Comparison of ENCODE assay signal across 22 cellular contexts in the genomic region with DNA sequence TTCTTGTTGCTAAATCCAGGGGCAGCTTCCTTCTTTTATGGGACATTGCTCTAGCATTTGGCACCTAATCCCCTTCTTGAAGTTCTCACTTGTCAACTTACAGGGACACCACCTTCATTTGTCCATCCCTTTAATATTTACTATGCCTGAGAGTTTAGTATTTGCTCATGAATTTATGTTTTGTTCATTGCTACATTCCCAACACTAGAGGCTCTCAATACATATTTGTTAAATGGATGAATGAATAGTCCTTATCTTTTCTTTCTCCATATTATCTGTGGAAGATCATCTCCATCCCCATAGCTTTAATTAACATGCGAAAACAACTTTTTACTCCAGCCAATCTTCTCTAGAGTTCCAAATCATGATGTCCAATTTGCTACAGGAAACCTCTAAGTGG. TPM values are rescaled to one million over a fixed set of nuclear protein-coding genes. Genes with fewer than 3 reads are reported as not detected.
DNase-seq lines count a peak whose midpoint lies in the region; ATAC-seq and TF ChIP-seq lines count a peak whose summit lies in the region.
"Had no signal": no experiment of that assay in that cellular context is flagged by ENCODE, and none has a peak within 500 bp of the region (broad histone marks: within the 10 kb centered on the region; RNA-seq: fewer than 3 reads in every experiment).

No MANE protein-coding gene starts in this region.

- no peaks in the 10 kb centered on the region for H3F3A ChIP-seq in SK-N-SH (replicated peaks; ENCODE audit: insufficient read depth)

- H3K4me2 ChIP-seq in SK-N-SH = no peak overlapping the region
- H3K4me2 ChIP-seq: KMS-11 had no signal

- H3K27ac ChIP-seq in SK-N-SH (ENCODE audit: low read depth in 2 of 2, low read length in 1 of 2) = no peak overlapping the region
- H3K27ac ChIP-seq: brain microvascular endothelial cell, coronary artery, KMS-11, tibial nerve had no signal

- H3K27me3 ChIP-seq in SK-N-SH (ENCODE audit: insufficient read depth) = no peaks in the 10 kb centered on the region
- H3K27me3 ChIP-seq: brain microvascular endothelial cell, tibial nerve had no signal

- H3K27me3 Mint-ChIP-seq in CD14-positive monocyte (ENCODE audit: low read depth in 3 of 3) = peaks cover 0 to 2% (median 1%) of the 10 kb centered on the region in 3 donors
- no peaks in the 10 kb centered on the region for H3K27me3 Mint-ChIP-seq in activated T-helper 1 cell treated with anti-CD3 and anti-CD28 coated beads, Interleukin-12 subunit alpha, Interleukin-12 subunit beta, Interleukin-2, Interleukin-4 antibody, amounts not matched to agents 30 ng/mL and 10 ng/mL and 1 ng/mL, durations not matched to agents 14 hours and 24 hours and 36 hours (ENCODE audit: insufficient read depth)

- no peaks in the 10 kb centered on the region for H3K9me3 ChIP-seq in SK-N-SH
- H3K9me3 ChIP-seq: tibial nerve had no signal

- peaks cover 93% of the 10 kb centered on the region for H3K79me2 ChIP-seq in SK-N-SH (ENCODE audit: insufficient read depth)

- peak overlapping the region in 5 of 7 donors; percentile 18 to 87 (median 61) for H3K27ac Mint-ChIP-seq in CD14-positive monocyte
- no peak overlapping the region for H3K27ac Mint-ChIP-seq in activated T-helper 1 cell treated with anti-CD3 and anti-CD28 coated beads, Interleukin-12 subunit alpha, Interleukin-12 subunit beta, Interleukin-2, Interleukin-4 antibody, amounts not matched to agents 30 ng/mL and 10 ng/mL and 1 ng/mL, durations not matched to agents 14 hours and 24 hours and 36 hours
- H3K27ac Mint-ChIP-seq: T-helper 1 cell treated with Interleukin-12 subunit alpha and Interleukin-12 subunit beta and Interleukin-4 antibody, amounts not matched to agents 30 μg/mL and 1 μg/mL, for 36 hours had no signal

- DNase-seq in AG04449 (ENCODE audit: low read depth, low spot score) (no peak), CD14-positive monocyte (ENCODE audit: low spot score) (no peak), SK-N-SH (no peak), fibroblast of villous mesenchyme (ENCODE audit: low read depth) (no peak), NCI-H446 treated with DMSO at 0.1 percent for 48 hours (lab: John Stamatoyannopoulos, UW) (no peak), NCI-H1417 treated with DMSO at 0.1 percent for 48 hours (lab: John Stamatoyannopoulos, UW) (no peak)
- no peak for DNase-seq in activated T-helper 1 cell treated with anti-CD3 and anti-CD28 coated beads, Interleukin-12 subunit alpha, Interleukin-12 subunit beta, Interleukin-2, Interleukin-4 antibody, amounts not matched to agents 30 ng/mL and 10 ng/mL and 1 ng/mL, durations not matched to agents 14 hours and 24 hours and 36 hours (ENCODE audit: low spot score)
- DNase-seq: activated CD4-positive, alpha-beta T cell treated with anti-CD3 and anti-CD28 coated beads, Interleukin-2, amount 50 U/mL, for 1 hour; activated effector memory CD4-positive, alpha-beta T cell treated with anti-CD3 and anti-CD28 coated beads, Interleukin-2, amount 50 U/mL, for 16 hours; brain microvascular endothelial cell; hypothalamus; left ventricle myocardium superior; NCI-H1048; NCI-H446; stimulated activated CD4-positive, alpha-beta T cell treated with anti-CD3 and anti-CD28 coated beads, Interleukin-4, amount 100 ng/mL, for 1 hour; stimulated activated naive CD8-positive, alpha-beta T cell treated with anti-CD3 and anti-CD28 coated beads, Interleukin-15, Interleukin-2, amounts not matched to agents 100 U/mL and 50 U/mL, for 24 hours had no signal

- H3K4me1 Mint-ChIP-seq in CD14-positive monocyte = peaks cover 48% of the 10 kb centered on the region
- H3K4me1 Mint-ChIP-seq in activated T-helper 1 cell treated with anti-CD3 and anti-CD28 coated beads, Interleukin-12 subunit alpha, Interleukin-12 subunit beta, Interleukin-2, Interleukin-4 antibody, amounts not matched to agents 30 ng/mL and 10 ng/mL and 1 ng/mL, durations not matched to agents 14 hours and 24 hours and 36 hours (ENCODE audit: low read depth) = peaks cover 27% of the 10 kb centered on the region

- H3K4me3 Mint-ChIP-seq in CD14-positive monocyte = no peak overlapping the region
- no peak overlapping the region for H3K4me3 Mint-ChIP-seq in activated T-helper 1 cell treated with anti-CD3 and anti-CD28 coated beads, Interleukin-12 subunit alpha, Interleukin-12 subunit beta, Interleukin-2, Interleukin-4 antibody, amounts not matched to agents 30 ng/mL and 10 ng/mL and 1 ng/mL, durations not matched to agents 14 hours and 24 hours and 36 hours
- H3K4me3 Mint-ChIP-seq: T-helper 1 cell treated with Interleukin-12 subunit alpha and Interleukin-12 subunit beta and Interleukin-4 antibody, amounts not matched to agents 30 μg/mL and 1 μg/mL, for 36 hours had no signal

- no peak for ATAC-seq in HG03442 (IDR thresholded peaks at IDR 0.05; ENCODE audit: unreplicated experiment)
- ATAC-seq: left ventricle myocardium superior; stimulated activated naive CD8-positive, alpha-beta T cell treated with anti-CD3 and anti-CD28 coated beads, Interleukin-15, Interleukin-2, amounts not matched to agents 100 U/mL and 50 U/mL, for 24 hours had no signal

- peaks cover 4 to 8% of the 10 kb centered on the region in 2 donors for H3K36me3 Mint-ChIP-seq in CD14-positive monocyte
- peaks cover 9% of the 10 kb centered on the region for H3K36me3 Mint-ChIP-seq in activated T-helper 1 cell treated with anti-CD3 and anti-CD28 coated beads, Interleukin-12 subunit alpha, Interleukin-12 subunit beta, Interleukin-2, Interleukin-4 antibody, amounts not matched to agents 30 ng/mL and 10 ng/mL and 1 ng/mL, durations not matched to agents 14 hours and 24 hours and 36 hours (ENCODE audit: low read depth)

- 95% methylated on average over 1 of the region's 1 CpG for WGBS in SK-N-SH (ENCODE audit: low lambda C conversion rate)

- CTCF ChIA-PET in AG04449 (lab: Yijun Ruan, JAX) (interaction anchor here (0.8 to 2.8 kb wide), 7 partner anchors 13 to 75 kb away, joined by 3 to 8 read pairs (median 6); no protein-coding TSS in a partner anchor), SK-N-SH (lab: Yijun Ruan, JAX) (interaction anchor here (1.1 to 1.2 kb wide), 2 partner anchors 21 to 152 kb away, joined by 3 read pairs; no protein-coding TSS in a partner anchor)

- peaks cover 12 to 15% of the 10 kb centered on the region in 2 experiments for H3K36me3 ChIP-seq in SK-N-SH (replicated peaks in 1 of 2; ENCODE audit: control insufficient read depth in 1 of 2, insufficient read depth in 2 of 2, low read length in 1 of 2)
- H3K36me3 ChIP-seq: brain microvascular endothelial cell, tibial nerve had no signal

- no peak for TF ChIP-seq EP300 in SK-N-SH (IDR thresholded peaks at IDR 0.05; ENCODE audit: borderline replicate concordance in 1 of 2, low read depth in 1 of 2, low read length in 1 of 2)

- peaks cover 5 to 6% of the 10 kb centered on the region in 2 experiments; a peak in 2 of 4 replicates for H3K4me1 ChIP-seq in SK-N-SH (ENCODE audit: control insufficient read depth in 1 of 2, insufficient read depth in 2 of 2, low read depth in 1 of 2, low read length in 1 of 2)

- H3K9me2 ChIP-seq in SK-N-SH = no peaks in the 10 kb centered on the region

- no peak for TF ChIP-seq RAD21 in SK-N-SH (IDR thresholded peaks at IDR 0.05; ENCODE audit: low read length)

- POLR2A ChIA-PET in AG04449 (lab: Yijun Ruan, JAX) (no interaction called here), SK-N-SH (lab: Yijun Ruan, JAX) (no interaction called here)

- peak; percentile 10 for TF ChIP-seq CTCF in AG04449 (IDR thresholded peaks at IDR 0.05; ENCODE audit: insufficient read depth, low read length, missing control alignments)
- TF ChIP-seq CTCF in CD14-positive monocyte (IDR thresholded peaks at IDR 0.05) = no peak
- peak; percentile 48 for TF ChIP-seq CTCF in SK-N-SH (IDR thresholded peaks at IDR 0.05)
- TF ChIP-seq CTCF in fibroblast of villous mesenchyme (IDR thresholded peaks at IDR 0.05; ENCODE audit: insufficient read depth, low read depth, low read length) = peak; percentile 24

- H4K20me1 ChIP-seq in SK-N-SH (ENCODE audit: insufficient read depth) = peaks cover 12% of the 10 kb centered on the region; the same call in 1 of the 2 replicates

- H3K9ac ChIP-seq in SK-N-SH = no peak overlapping the region
- H3K9ac ChIP-seq: KMS-11 had no signal

- no peak overlapping the region for H2AFZ ChIP-seq in SK-N-SH (ENCODE audit: low read depth)

- no peak overlapping the region for H3K4me3 ChIP-seq in AG04449 (ENCODE audit: low read depth, low read length)
- H3K4me3 ChIP-seq in SK-N-SH (ENCODE audit: low read depth in 2 of 2, low read length in 1 of 2) = no peak overlapping the region
- no peak overlapping the region for H3K4me3 ChIP-seq in fibroblast of villous mesenchyme (ENCODE audit: low read depth, low read length)
- H3K4me3 ChIP-seq: coronary artery, tibial nerve had no signal

- intact Hi-C loops in CD14-positive monocyte (cut with micrococcal nuclease) = loop anchor here (5.0 to 10.0 kb wide), 2 partner anchors 973 to 981 kb away; a partner anchor contains a TSS
- intact Hi-C loops in activated T-helper 1 cell treated with anti-CD3 and anti-CD28 coated beads, Interleukin-12 subunit alpha, Interleukin-12 subunit beta, Interleukin-2, Interleukin-4 antibody, amounts not matched to agents 30 ng/mL and 10 ng/mL and 1 ng/mL, durations not matched to agents 14 hours and 24 hours and 36 hours (cut with micrococcal nuclease) = no loop called here

- H3K9me3 Mint-ChIP-seq in CD14-positive monocyte = peaks cover 0 to 2% (median 0%) of the 10 kb centered on the region in 7 donors
- no peaks in the 10 kb centered on the region for H3K9me3 Mint-ChIP-seq in activated T-helper 1 cell treated with anti-CD3 and anti-CD28 coated beads, Interleukin-12 subunit alpha, Interleukin-12 subunit beta, Interleukin-2, Interleukin-4 antibody, amounts not matched to agents 30 ng/mL and 10 ng/mL and 1 ng/mL, durations not matched to agents 14 hours and 24 hours and 36 hours
- H3K9me3 Mint-ChIP-seq: neural crest cell; T-helper 1 cell treated with Interleukin-12 subunit alpha and Interleukin-12 subunit beta and Interleukin-4 antibody, amounts not matched to agents 30 μg/mL and 1 μg/mL, for 36 hours had no signal

TF ChIP-seq in SK-N-SH, 30 proteins besides CTCF, POLR2A, EP300 and RAD21 (continues in another document):
- TF ChIP-seq MEF2A (IDR thresholded peaks at IDR 0.05; ENCODE audit: borderline replicate concordance, low read depth) = no peak

RNA-seq across cellular contexts. Expression of a gene that starts 5.4 kb away (rescaled TPM):
- polyA plus RNA-seq in CD14-positive monocyte (10 to 100 TPM in 1 of 2 donors, 1 to 10 TPM in 1; 9.5 to 14.9 TPM), SK-N-SH (2012; rRNA removed) (2.7 and 3.2 TPM in 2 replicates)
- 4.5 and 6.7 TPM in 2 replicates for polyA plus RNA-seq in SK-N-SH (2012; cell fraction: cytosol; rRNA removed)
- 3.2 and 6.1 TPM in 2 replicates for polyA plus RNA-seq in SK-N-SH (2012; cell fraction: nucleus; rRNA removed)
- total RNA-seq in fibroblast of villous mesenchyme = 11.3 and 17.3 TPM in 2 replicates
- total RNA-seq in activated T-helper 1 cell treated with anti-CD3 and anti-CD28 coated beads, Interleukin-12 subunit alpha, Interleukin-12 subunit beta, Interleukin-2, Interleukin-4 antibody, amounts not matched to agents 30 ng/mL and 10 ng/mL and 1 ng/mL, durations not matched to agents 14 hours and 24 hours and 36 hours = 29.6 and 30.9 TPM in 2 replicates
